8 cellular contexts compared by ENCODE assay signal in the genomic region with DNA sequence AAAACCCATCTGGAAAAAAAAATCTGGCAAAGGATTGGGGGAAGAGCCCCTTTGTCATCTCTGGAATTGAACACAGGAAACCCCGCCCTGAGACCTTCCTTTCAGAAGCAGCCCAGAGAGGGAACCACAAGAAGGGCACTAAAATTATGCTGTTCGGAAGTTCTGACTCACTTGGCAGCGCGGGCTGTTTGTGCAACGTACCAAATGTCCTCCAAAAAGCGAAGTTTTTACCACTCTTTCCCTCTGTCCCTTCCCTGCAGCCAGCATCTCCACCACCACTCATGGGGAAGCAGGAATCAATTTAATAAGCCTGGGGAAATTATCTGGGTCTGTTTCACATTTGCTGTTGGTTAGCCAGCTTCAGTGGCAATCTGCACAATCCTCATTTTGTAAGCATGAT. TPM values are rescaled to one million over a fixed set of nuclear protein-coding genes. Genes with fewer than 3 reads are reported as not detected.
DNase-seq lines count a peak whose midpoint lies in the region; ATAC-seq and TF ChIP-seq lines count a peak whose summit lies in the region.

No MANE protein-coding gene starts in this region.

- peak overlapping the region; percentile 86 for H3K27ac ChIP-seq in CD4-positive, CD25-positive, alpha-beta regulatory T cell (ENCODE audit: insufficient read depth, low read length, poor library complexity, severe bottlenecking)

- H3K36me3 Mint-ChIP-seq in CD4-positive, CD25-positive, alpha-beta regulatory T cell: no peaks in the 10 kb centered on the region
- H3K36me3 Mint-ChIP-seq in progenitor cell of endocrine pancreas (ENCODE audit: insufficient read depth): no peaks in the 10 kb centered on the region

- no peaks in the 10 kb centered on the region for H3K9me3 Mint-ChIP-seq in CD4-positive, CD25-positive, alpha-beta regulatory T cell
- no peaks in the 10 kb centered on the region for H3K9me3 Mint-ChIP-seq in progenitor cell of endocrine pancreas (ENCODE audit: low read depth)

- peaks cover 95% of the 10 kb centered on the region for H3K4me1 ChIP-seq in CD4-positive, CD25-positive, alpha-beta regulatory T cell (ENCODE audit: control insufficient read depth, insufficient read depth, low read length, poor library complexity, severe bottlenecking)

- H3K27me3 Mint-ChIP-seq in CD4-positive, CD25-positive, alpha-beta regulatory T cell: no peaks in the 10 kb centered on the region
- peaks cover 43% of the 10 kb centered on the region for H3K27me3 Mint-ChIP-seq in progenitor cell of endocrine pancreas

- H3K4me3 Mint-ChIP-seq in CD4-positive, CD25-positive, alpha-beta regulatory T cell: peak overlapping the region; percentile 83 to 90 (median 90)
- H3K4me3 Mint-ChIP-seq in progenitor cell of endocrine pancreas (ENCODE audit: low read depth): no peak overlapping the region

- no peaks in the 10 kb centered on the region for H3K9me3 ChIP-seq in CD4-positive, CD25-positive, alpha-beta regulatory T cell (ENCODE audit: control insufficient read depth in 2 of 2, low read length in 2 of 2)

- peak; percentile 10 to 17 for ATAC-seq in CD4-positive, CD25-positive, alpha-beta regulatory T cell (ENCODE audit: low read depth in 2 of 2)
- no peak for ATAC-seq in GM19351 (IDR thresholded peaks at IDR 0.05; ENCODE audit: unreplicated experiment)

- TF ChIP-seq CTCF in GM13976 (IDR thresholded peaks at IDR 0.05; ENCODE audit: borderline replicate concordance, control extremely low read depth, extremely low read depth, insufficient read depth, missing control alignments) (no peak), progenitor cell of endocrine pancreas (IDR thresholded peaks at IDR 0.05; ENCODE audit: unreplicated experiment) (no peak)

- H3K36me3 ChIP-seq in CD4-positive, CD25-positive, alpha-beta regulatory T cell (ENCODE audit: control insufficient read depth, insufficient read depth, low read length): no peaks in the 10 kb centered on the region

- in situ Hi-C loops in GM13976 (cut with MboI; ENCODE audit: low sequenced_read_pairs, unreplicated experiment): no loop called here

- peak; percentile 54 to 92 (median 60) for DNase-seq in CD4-positive, CD25-positive, alpha-beta regulatory T cell
- peak; percentile 92 for DNase-seq in MV-4-11 (lab: John Stamatoyannopoulos, UW)
- peak; percentile 48 to 62 for DNase-seq in activated CD8-positive, alpha-beta memory T cell treated with anti-CD3 and anti-CD28 coated beads for 4 hours (ENCODE audit: low read depth in 2 of 2)
- peak; percentile 95 for DNase-seq in fibroblast of gingiva (ENCODE audit: low read depth)
- peak; percentile 56 to 63 for DNase-seq in stimulated activated CD4-positive, alpha-beta T cell treated with anti-CD3 and anti-CD28 coated beads, Interleukin-15, amount 100 ng/mL, for 48 hours (ENCODE audit: low read depth in 2 of 2)
- no peak for DNase-seq in GM13976 (ENCODE audit: low spot score)
- no peak for DNase-seq in progenitor cell of endocrine pancreas (ENCODE audit: low spot score, unreplicated experiment)

- H3K4me3 ChIP-seq in CD4-positive, CD25-positive, alpha-beta regulatory T cell (ENCODE audit: low read depth, low read length): peak overlapping the region; percentile 71

- H3K27ac Mint-ChIP-seq in CD4-positive, CD25-positive, alpha-beta regulatory T cell: peak overlapping the region; percentile 95 to 99 (median 96)
- no peak overlapping the region for H3K27ac Mint-ChIP-seq in progenitor cell of endocrine pancreas

- no peaks in the 10 kb centered on the region for H3K27me3 ChIP-seq in CD4-positive, CD25-positive, alpha-beta regulatory T cell (ENCODE audit: control insufficient read depth, insufficient read depth, low read length)

- peaks cover 34 to 85% (median 69%) of the 10 kb centered on the region in 4 donors for H3K4me1 Mint-ChIP-seq in CD4-positive, CD25-positive, alpha-beta regulatory T cell
- H3K4me1 Mint-ChIP-seq in progenitor cell of endocrine pancreas (ENCODE audit: low read depth): peaks cover 18% of the 10 kb centered on the region

RNA-seq across cellular contexts. Expression of a gene that starts 3.2 kb away (rescaled TPM):
- 71.7 TPM for total RNA-seq in CD4-positive, CD25-positive, alpha-beta regulatory T cell
- polyA plus RNA-seq in CD4-positive, CD25-positive, alpha-beta regulatory T cell: 1 to 10 TPM; 2.7 to 6.5 (median 4.1) TPM
- total RNA-seq in progenitor cell of endocrine pancreas: 0.31 and 0.44 TPM in 2 replicates

RNA-seq across cellular contexts. Expression of a gene that starts 15.2 kb away (rescaled TPM):
- total RNA-seq in CD4-positive, CD25-positive, alpha-beta regulatory T cell: 18.1 TPM
- polyA plus RNA-seq in CD4-positive, CD25-positive, alpha-beta regulatory T cell: 10 to 100 TPM; 54.2 to 71.9 (median 56.6) TPM
- total RNA-seq in progenitor cell of endocrine pancreas: 53.3 and 54.8 TPM in 2 replicates

Comparison
In these comparisons a context has a peak if more than half of its experiments do, and no peak if none do; other contexts are left out.
1. DNase-seq: peak in CD4-positive, CD25-positive, alpha-beta regulatory T cell (3 of 3), MV-4-11 (single experiment), activated CD8-positive, alpha-beta memory T cell treated with anti-CD3 and anti-CD28 coated beads for 4 hours (2 of 2), fibroblast of gingiva (single experiment) and stimulated activated CD4-positive, alpha-beta T cell treated with anti-CD3 and anti-CD28 coated beads, Interleukin-15, amount 100 ng/mL, for 48 hours (2 of 2); none in GM13976 (single experiment) and progenitor cell of endocrine pancreas (single experiment).
2. RNA of a gene that starts 3.2 kb away (total RNA-seq): 71.7 TPM in CD4-positive, CD25-positive, alpha-beta regulatory T cell (single experiment); 0.31 to 0.44 TPM in progenitor cell of endocrine pancreas; every median in the first group is over 10 times any median in the second.